ENCODE assay signal across 11 cellular contexts in the genomic region with DNA sequence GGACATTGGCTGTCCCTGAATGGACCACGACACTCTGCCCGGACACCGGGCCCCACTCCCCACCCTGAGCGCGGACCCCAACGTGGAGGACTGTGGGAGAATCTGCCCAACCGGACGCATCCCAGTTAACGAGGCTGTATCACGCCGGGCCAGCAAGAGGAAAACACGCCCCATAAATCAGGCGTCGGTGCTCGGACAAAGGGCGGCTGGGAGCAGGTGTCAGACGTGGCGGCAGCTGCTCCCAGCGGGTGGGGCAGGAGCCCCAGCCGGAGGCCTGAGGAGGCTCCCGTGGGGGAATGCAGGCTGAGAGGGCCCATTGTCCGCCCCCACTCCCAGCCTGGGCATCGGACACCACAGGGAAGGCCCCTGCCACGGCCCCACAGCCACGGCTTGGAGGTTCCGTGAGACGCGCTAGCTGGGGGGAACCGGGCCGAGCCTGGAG. TPM values are rescaled to one million over a fixed set of nuclear protein-coding genes. Genes with fewer than 3 reads are reported as not detected.
DNase-seq lines count a peak whose midpoint lies in the region; ATAC-seq, FAIRE-seq and TF ChIP-seq lines count a peak whose summit lies in the region.
"Had no signal": no experiment of that assay in that cellular context is flagged by ENCODE, and none has a peak within 500 bp of the region (broad histone marks: within the 10 kb centered on the region; RNA-seq: fewer than 3 reads in every experiment).

No MANE protein-coding gene starts in this region.

- no peak overlapping the region for H3K4me3 ChIP-seq in Panc1 (ENCODE audit: low read depth in 2 of 2, low read length in 2 of 2)
- H3K4me3 ChIP-seq in small intestine (ENCODE audit: low read depth in 1 of 2, low read length in 2 of 2): no peak overlapping the region

- H3K4me3 Mint-ChIP-seq in activated T-cell treated with anti-CD3 and anti-CD28 coated beads, Interleukin-2, amount 50 U/mL, for 4 hours: no peak overlapping the region

- H3K9me3 Mint-ChIP-seq in activated T-cell treated with anti-CD3 and anti-CD28 coated beads, Interleukin-2, amount 50 U/mL, for 4 hours: no peaks in the 10 kb centered on the region

- FAIRE-seq in small intestine (lab: Jason Lieb, UNC): no peak

- H3K27me3 ChIP-seq in Panc1 (ENCODE audit: control insufficient read depth, insufficient read depth, low read length): no peaks in the 10 kb centered on the region
- no peaks in the 10 kb centered on the region for H3K27me3 ChIP-seq in layer of hippocampus (ENCODE audit: control insufficient read depth, insufficient read depth, low read length)
- no peaks in the 10 kb centered on the region for H3K27me3 ChIP-seq in small intestine (ENCODE audit: control insufficient read depth in 2 of 2, insufficient read depth in 2 of 2, low read length in 2 of 2)

- peaks cover 18% of the 10 kb centered on the region for H3K4me1 Mint-ChIP-seq in activated T-cell treated with anti-CD3 and anti-CD28 coated beads, Interleukin-2, amount 50 U/mL, for 4 hours (ENCODE audit: low read depth)

- DNase-seq in HuH-7 (ENCODE audit: low spot score): peak; percentile 70
- no peak for DNase-seq in Panc1 (ENCODE audit: low read depth, low spot score)
- peak; percentile 93 for DNase-seq in small intestine
- DNase-seq in activated T-cell treated with anti-CD3 and anti-CD28 coated beads, Interleukin-2, amount 50 U/mL, for 4 hours: no peak
- no peak for DNase-seq in NK-92 treated with Interleukin-12 subunit alpha and Interleukin-12 subunit beta, amount 100 ng/mL, for 24 hours (lab: John Stamatoyannopoulos, UW)
- DNase-seq: activated CD4-positive, alpha-beta T cell treated with anti-CD3 and anti-CD28 coated beads, Interleukin-2, amount 50 U/mL, for 48 hours; stimulated activated CD4-positive, alpha-beta T cell treated with anti-CD3 and anti-CD28 coated beads, Interleukin-12 subunit alpha, Interleukin-12 subunit beta, amount 100 ng/mL, for 4 hours; trophoblast cell had no signal

- no TSS peak for BruUV-seq in Panc1 (replicated peaks; lab: Mats Ljungman, UMichigan)

- no peaks in the 10 kb centered on the region for H3K9me3 ChIP-seq in Panc1 (ENCODE audit: control insufficient read depth, insufficient read depth, low read depth, low read length)
- no peaks in the 10 kb centered on the region for H3K9me3 ChIP-seq in small intestine (ENCODE audit: control insufficient read depth, low read depth)

- ATAC-seq in Panc1 (0 out of 2 replicates have a peak, but pooled peaks have one; percentile 15), GM21717 (IDR thresholded peaks at IDR 0.05; ENCODE audit: unreplicated experiment) (no peak), HG02763 (IDR thresholded peaks at IDR 0.05; ENCODE audit: unreplicated experiment) (no peak)
- ATAC-seq in activated T-cell treated with anti-CD3 and anti-CD28 coated beads, Interleukin-2, amount 50 U/mL, for 4 hours: no peak

- H3K27ac ChIP-seq in Panc1 (ENCODE audit: low read length) (0 out of 2 replicates have a peak overlapping the region, but pooled peaks have one; percentile 7), layer of hippocampus (ENCODE audit: low read depth, low read length) (peak overlapping the region; percentile 89), small intestine (ENCODE audit: low read depth in 1 of 2, low read length in 1 of 2) (peak overlapping the region; percentile 86 to 91)

- H3K27me3 Mint-ChIP-seq in activated T-cell treated with anti-CD3 and anti-CD28 coated beads, Interleukin-2, amount 50 U/mL, for 4 hours (ENCODE audit: low read depth): no peaks in the 10 kb centered on the region

- intact Hi-C loops in Panc1 (cut with micrococcal nuclease; ENCODE audit: unreplicated experiment): no loop called here

- no peak for TF ChIP-seq CTCF in Panc1 (IDR thresholded peaks at IDR 0.05)

- in situ Hi-C loops in Panc1 (cut with HindIII; ENCODE audit: low pct_unique_long_range_greater_than_20kb, low sequenced_read_pairs): no loop called here

- peaks cover 3% of the 10 kb centered on the region for H3K36me3 Mint-ChIP-seq in activated T-cell treated with anti-CD3 and anti-CD28 coated beads, Interleukin-2, amount 50 U/mL, for 4 hours (ENCODE audit: insufficient read depth)

- WGBS in small intestine, 3 donors: 10 to 51% (median 31%) methylated on average over 27 to 30 of the region's 30 CpGs

- H3K4me1 ChIP-seq in Panc1 (ENCODE audit: control insufficient read depth, insufficient read depth, low read length): peaks cover 43% of the 10 kb centered on the region
- H3K4me1 ChIP-seq in small intestine (ENCODE audit: control insufficient read depth in 2 of 2, insufficient read depth in 1 of 2, low read depth in 1 of 2, low read length in 1 of 2): peaks cover 2 to 29% of the 10 kb centered on the region in 2 donors

- H3K36me3 ChIP-seq in Panc1 (ENCODE audit: control insufficient read depth, insufficient read depth, low read length): no peaks in the 10 kb centered on the region
- no peaks in the 10 kb centered on the region for H3K36me3 ChIP-seq in small intestine (ENCODE audit: control insufficient read depth in 2 of 2, insufficient read depth in 2 of 2, low read length in 2 of 2)

- CTCF ChIA-PET in Panc1 (lab: Charles Lee): no interaction called here

- POLR2A ChIA-PET in Panc1 (lab: Charles Lee): no interaction called here

RNA-seq across cellular contexts. Expression of a gene that starts 19.2 kb away (rescaled TPM):
- 13.4 TPM for total RNA-seq in Panc1 (2021; ENCODE audit: unreplicated experiment)
- polyA plus RNA-seq in Panc1 (2012; ENCODE audit: insufficient read length): 11.1 TPM
- polyA plus RNA-seq in small intestine: 10 to 100 TPM in 1 of 3 donors, 1 to 10 TPM in 2; 1.8 to 19.8 (median 1.9) TPM
- total RNA-seq in activated T-cell treated with anti-CD3 and anti-CD28 coated beads, Interleukin-2, amount 50 U/mL, for 4 hours: 100 to 1,000 TPM; 124 to 128 (median 125) TPM

RNA-seq across cellular contexts. Expression of a gene that starts 43.8 kb away (rescaled TPM):
- total RNA-seq in Panc1 (2021; ENCODE audit: unreplicated experiment): 76.5 TPM
- polyA plus RNA-seq in Panc1 (2012; ENCODE audit: insufficient read length): 53.1 TPM
- polyA plus RNA-seq in small intestine: 10 to 100 TPM; 37.4 to 41.1 (median 38.2) TPM
- 10 to 100 TPM; 76.6 to 84.0 (median 78.9) TPM for total RNA-seq in activated T-cell treated with anti-CD3 and anti-CD28 coated beads, Interleukin-2, amount 50 U/mL, for 4 hours

Comparison
In these comparisons a context has a peak if more than half of its experiments do, and no peak if none do; other contexts are left out.
1. DNase-seq: peak in HuH-7 (single experiment) and small intestine (single experiment); none in Panc1 (single experiment), activated T-cell treated with anti-CD3 and anti-CD28 coated beads, Interleukin-2, amount 50 U/mL, for 4 hours (single experiment) and NK-92 treated with Interleukin-12 subunit alpha and Interleukin-12 subunit beta, amount 100 ng/mL, for 24 hours (single experiment).
2. H3K27ac ChIP-seq: peak in every context shown above with its lines; median percentile 89 in layer of hippocampus; 88 in small intestine; 7 in Panc1.